In genomic region chr15:75127186-75127585, GRCh38 we compare ENCODE assay signal across 20 cellular contexts.
"Had no signal": no experiment of that assay in that cellular context is flagged by ENCODE, and none has a peak within 500 bp of the region (broad histone marks: within the 10 kb centered on the region; RNA-seq: fewer than 3 reads in every experiment).

No MANE protein-coding gene starts in this region.

- H3K27ac ChIP-seq: adrenal gland had no signal

- H3K27ac Mint-ChIP-seq: activated naive CD8-positive, alpha-beta T cell treated with anti-CD3 and anti-CD28 coated beads, Interleukin-2, amount 10 ng/mL, durations not matched to agents 7 days and 5 days; activated T-helper 2 cell treated with anti-CD3 and anti-CD28 coated beads, Interferon-gamma antibody, Interleukin-2, Interleukin-4, amounts not matched to agents 10 μg/mL and 5 μg/mL and 100 μg/mL, durations not matched to agents 14 hours and 24 hours and 36 hours; T-helper 1 cell treated with Interleukin-12 subunit alpha and Interleukin-12 subunit beta and Interleukin-4 antibody, amounts not matched to agents 30 μg/mL and 1 μg/mL, for 36 hours had no signal

- H3K9me3 Mint-ChIP-seq: activated naive CD8-positive, alpha-beta T cell treated with anti-CD3 and anti-CD28 coated beads, Interleukin-2, amount 10 ng/mL, durations not matched to agents 7 days and 5 days; activated T-helper 2 cell treated with anti-CD3 and anti-CD28 coated beads, Interferon-gamma antibody, Interleukin-2, Interleukin-4, amounts not matched to agents 10 μg/mL and 5 μg/mL and 100 μg/mL, durations not matched to agents 14 hours and 24 hours and 36 hours; T-helper 1 cell treated with Interleukin-12 subunit alpha and Interleukin-12 subunit beta and Interleukin-4 antibody, amounts not matched to agents 30 μg/mL and 1 μg/mL, for 36 hours had no signal

- H3K4me3 Mint-ChIP-seq: activated naive CD8-positive, alpha-beta T cell treated with anti-CD3 and anti-CD28 coated beads, Interleukin-2, amount 10 ng/mL, durations not matched to agents 7 days and 5 days; T-helper 1 cell treated with Interleukin-12 subunit alpha and Interleukin-12 subunit beta and Interleukin-4 antibody, amounts not matched to agents 30 μg/mL and 1 μg/mL, for 36 hours had no signal

- H3K27me3 ChIP-seq: adrenal gland had no signal

- H3K4me3 ChIP-seq: adrenal gland had no signal

- ATAC-seq: activated CD4-positive, CD25-positive, alpha-beta regulatory T cell treated with anti-CD3 and anti-CD28 coated beads, Interleukin-2, amount 50 U/mL, for 24 hours had no signal

- H3K36me3 ChIP-seq: adrenal gland had no signal

- H3K9me3 ChIP-seq: adrenal gland had no signal

- DNase-seq: activated CD4-positive, alpha-beta T cell treated with anti-CD3 and anti-CD28 coated beads for 4 hours; activated gamma-delta T cell treated with Interleukin-2 at 50 U/mL for 16 hours; activated naive CD4-positive, alpha-beta T cell treated with anti-CD3 and anti-CD28 coated beads, Interleukin-2, amount 50 U/mL, for 16 hours; activated naive CD8-positive, alpha-beta T cell treated with anti-CD3 and anti-CD28 coated beads, Interleukin-2, amount 10 ng/mL, durations not matched to agents 7 days and 5 days; activated T-cell treated with anti-CD3 and anti-CD28 coated beads for 4 hours; activated T-cell treated with anti-CD3 and anti-CD28 coated beads, Interleukin-2, amount 50 U/mL, for 48 hours; adrenal gland; anterior cingulate cortex; cerebellar nuclear complex; MM.1S; NCI-H1105; NCI-H1436; NCI-H1694 treated with DMSO at 0.1 percent for 48 hours; NCI-H2029 treated with DMSO at 0.1 percent for 48 hours; NCI-H510A treated with DMSO at 0.1 percent for 48 hours; NCI-H69; SHP77 treated with DMSO at 0.1 percent for 48 hours had no signal

- H3K27me3 Mint-ChIP-seq: activated naive CD8-positive, alpha-beta T cell treated with anti-CD3 and anti-CD28 coated beads, Interleukin-2, amount 10 ng/mL, durations not matched to agents 7 days and 5 days had no signal
